Comparison of ENCODE assay signal across 17 cellular contexts in the genomic region with DNA sequence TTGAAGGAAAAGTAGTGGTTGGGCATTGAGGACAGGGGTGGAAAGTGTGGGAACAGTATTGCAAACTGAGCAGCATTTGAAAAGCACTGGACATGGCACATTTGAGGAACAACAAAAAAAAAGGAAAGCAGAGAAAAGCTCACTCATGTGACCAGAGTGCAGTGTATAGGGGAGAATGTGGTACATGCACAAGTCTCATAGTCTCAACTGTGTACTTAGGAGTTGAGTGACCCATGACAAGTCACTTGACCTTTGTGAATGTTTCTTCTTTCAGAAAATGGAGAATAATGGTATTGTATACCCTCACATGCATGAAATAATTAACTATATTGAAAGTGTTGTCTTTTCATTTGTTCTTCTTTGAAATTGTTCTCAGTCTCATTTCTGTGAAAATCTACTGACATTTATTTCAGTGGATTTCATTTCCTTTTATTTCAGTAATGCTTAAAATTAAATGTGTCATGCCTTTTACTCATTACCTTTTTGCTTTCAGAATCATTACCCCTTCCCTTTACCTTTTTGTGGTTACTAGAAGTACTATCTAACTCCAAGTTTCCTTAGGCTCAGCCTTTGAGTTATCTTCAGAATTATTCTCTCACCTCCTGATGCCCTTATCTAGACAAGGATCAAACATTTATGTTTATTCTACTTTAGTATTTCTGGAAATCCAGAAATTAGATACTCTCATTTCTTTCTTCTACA.
DNase-seq lines count a peak whose midpoint lies in the region; ATAC-seq and TF ChIP-seq lines count a peak whose summit lies in the region.
"Had no signal": no experiment of that assay in that cellular context is flagged by ENCODE, and none has a peak within 500 bp of the region (broad histone marks: within the 10 kb centered on the region; RNA-seq: fewer than 3 reads in every experiment).

No MANE protein-coding gene starts in this region.

- H3K36me3 ChIP-seq in CD4-positive, CD25-positive, alpha-beta regulatory T cell (ENCODE audit: control insufficient read depth, insufficient read depth, low read length), result peaks cover 37% of the 10 kb centered on the region
- H3K36me3 ChIP-seq in CD8-positive, alpha-beta T cell (ENCODE audit: insufficient read depth, low read length), result peaks cover 12% of the 10 kb centered on the region

- TF ChIP-seq CTCF in CD8-positive, alpha-beta T cell (IDR thresholded peaks at IDR 0.05), result no peak

- peaks cover 16 to 41% (median 33%) of the 10 kb centered on the region in 4 donors for H3K4me1 Mint-ChIP-seq in CD4-positive, CD25-positive, alpha-beta regulatory T cell
- peaks cover 34% of the 10 kb centered on the region for H3K4me1 Mint-ChIP-seq in CD8-positive, alpha-beta T cell (ENCODE audit: low read depth)
- H3K4me1 Mint-ChIP-seq in activated T-helper 2 cell treated with anti-CD3 and anti-CD28 coated beads, Interferon-gamma antibody, Interleukin-2, Interleukin-4, amounts not matched to agents 10 μg/mL and 5 μg/mL and 100 μg/mL, durations not matched to agents 14 hours and 24 hours and 36 hours (ENCODE audit: low read depth), result peaks cover 16% of the 10 kb centered on the region
- H3K4me1 Mint-ChIP-seq in naive thymus-derived CD8-positive, alpha-beta T cell, result peaks cover 16 to 28% (median 21%) of the 10 kb centered on the region in 4 donors
- H3K4me1 Mint-ChIP-seq: WTC11 had no signal

- no peak overlapping the region for H3K27ac ChIP-seq in CD4-positive, CD25-positive, alpha-beta regulatory T cell (ENCODE audit: insufficient read depth, low read length, poor library complexity, severe bottlenecking)
- no peak overlapping the region for H3K27ac ChIP-seq in CD8-positive, alpha-beta T cell (ENCODE audit: low read depth, low read length)
- H3K27ac ChIP-seq: GM23248 had no signal

- H3K4me3 Mint-ChIP-seq in CD4-positive, CD25-positive, alpha-beta regulatory T cell, result no peak overlapping the region
- H3K4me3 Mint-ChIP-seq in CD8-positive, alpha-beta T cell, result no peak overlapping the region
- H3K4me3 Mint-ChIP-seq in activated T-helper 2 cell treated with anti-CD3 and anti-CD28 coated beads, Interferon-gamma antibody, Interleukin-2, Interleukin-4, amounts not matched to agents 10 μg/mL and 5 μg/mL and 100 μg/mL, durations not matched to agents 14 hours and 24 hours and 36 hours (ENCODE audit: low read depth), result no peak overlapping the region
- H3K4me3 Mint-ChIP-seq in naive thymus-derived CD8-positive, alpha-beta T cell, result no peak overlapping the region
- H3K4me3 Mint-ChIP-seq: WTC11 had no signal

- no peaks in the 10 kb centered on the region for H3K27me3 ChIP-seq in CD4-positive, CD25-positive, alpha-beta regulatory T cell (ENCODE audit: control insufficient read depth, insufficient read depth, low read length)
- H3K27me3 ChIP-seq in CD8-positive, alpha-beta T cell (ENCODE audit: insufficient read depth, low read length), result no peaks in the 10 kb centered on the region

- H3K9me3 ChIP-seq in CD4-positive, CD25-positive, alpha-beta regulatory T cell (ENCODE audit: control insufficient read depth in 2 of 2, low read length in 2 of 2), result no peaks in the 10 kb centered on the region
- H3K9me3 ChIP-seq in CD8-positive, alpha-beta T cell (ENCODE audit: low read length), result no peaks in the 10 kb centered on the region

- ATAC-seq in CD4-positive, CD25-positive, alpha-beta regulatory T cell (ENCODE audit: low read depth in 2 of 2), result peak; percentile 34 to 65
- ATAC-seq in CD8-positive, alpha-beta T cell, result no peak
- no peak for ATAC-seq in naive thymus-derived CD8-positive, alpha-beta T cell
- ATAC-seq in GM18867 (IDR thresholded peaks at IDR 0.05; ENCODE audit: unreplicated experiment) (no peak), GM18520 (IDR thresholded peaks at IDR 0.05; ENCODE audit: unreplicated experiment) (no peak)
- ATAC-seq: sciatic nerve, WTC11 had no signal

- peak in 1 of 3 donors; percentile 52 for DNase-seq in CD4-positive, CD25-positive, alpha-beta regulatory T cell
- no peak for DNase-seq in CD8-positive, alpha-beta T cell
- DNase-seq in activated T-helper 2 cell treated with anti-CD3 and anti-CD28 coated beads, Interferon-gamma antibody, Interleukin-2, Interleukin-4, amounts not matched to agents 10 μg/mL and 5 μg/mL and 100 μg/mL, durations not matched to agents 14 hours and 24 hours and 36 hours (ENCODE audit: low spot score), result no peak
- DNase-seq in naive thymus-derived CD8-positive, alpha-beta T cell, result no peak
- DNase-seq in COLO829 (ENCODE audit: low spot score), result no peak
- DNase-seq: aorta, foreskin fibroblast, GM23248, KBM-7, NCI-H2081 treated with DMSO at 0.1 percent for 48 hours, NCI-H510A, nucleus accumbens, T-helper 1 cell had no signal

- H3K36me3 Mint-ChIP-seq in CD4-positive, CD25-positive, alpha-beta regulatory T cell, result peaks cover 42% of the 10 kb centered on the region
- H3K36me3 Mint-ChIP-seq in CD8-positive, alpha-beta T cell, result peaks cover 68% of the 10 kb centered on the region
- H3K36me3 Mint-ChIP-seq in activated T-helper 2 cell treated with anti-CD3 and anti-CD28 coated beads, Interferon-gamma antibody, Interleukin-2, Interleukin-4, amounts not matched to agents 10 μg/mL and 5 μg/mL and 100 μg/mL, durations not matched to agents 14 hours and 24 hours and 36 hours (ENCODE audit: low read depth), result peaks cover 54% of the 10 kb centered on the region
- peaks cover 2 to 71% (median 41%) of the 10 kb centered on the region in 3 donors for H3K36me3 Mint-ChIP-seq in naive thymus-derived CD8-positive, alpha-beta T cell

- H3K27me3 Mint-ChIP-seq in CD4-positive, CD25-positive, alpha-beta regulatory T cell, result no peaks in the 10 kb centered on the region
- H3K27me3 Mint-ChIP-seq in CD8-positive, alpha-beta T cell (ENCODE audit: low read depth), result no peaks in the 10 kb centered on the region
- H3K27me3 Mint-ChIP-seq in activated T-helper 2 cell treated with anti-CD3 and anti-CD28 coated beads, Interferon-gamma antibody, Interleukin-2, Interleukin-4, amounts not matched to agents 10 μg/mL and 5 μg/mL and 100 μg/mL, durations not matched to agents 14 hours and 24 hours and 36 hours (ENCODE audit: low read depth), result no peaks in the 10 kb centered on the region
- H3K27me3 Mint-ChIP-seq in naive thymus-derived CD8-positive, alpha-beta T cell, result no peaks in the 10 kb centered on the region

- H3K27ac Mint-ChIP-seq in CD4-positive, CD25-positive, alpha-beta regulatory T cell, result peak overlapping the region; percentile 21 to 74 (median 58)
- peak overlapping the region; percentile 83 for H3K27ac Mint-ChIP-seq in CD8-positive, alpha-beta T cell
- peak overlapping the region; percentile 43 for H3K27ac Mint-ChIP-seq in activated T-helper 2 cell treated with anti-CD3 and anti-CD28 coated beads, Interferon-gamma antibody, Interleukin-2, Interleukin-4, amounts not matched to agents 10 μg/mL and 5 μg/mL and 100 μg/mL, durations not matched to agents 14 hours and 24 hours and 36 hours
- H3K27ac Mint-ChIP-seq in naive thymus-derived CD8-positive, alpha-beta T cell, result peak overlapping the region in 9 of 10 donors; percentile 9 to 76 (median 55)
- H3K27ac Mint-ChIP-seq: WTC11 had no signal

- POLR2A ChIA-PET in CD8-positive, alpha-beta T cell (lab: Charles Lee), result no interaction called here
- POLR2A ChIA-PET in naive thymus-derived CD8-positive, alpha-beta T cell (lab: Charles Lee), result no interaction called here

- intact Hi-C loops in CD8-positive, alpha-beta T cell (cut with DNase I, micrococcal nuclease), result no loop called here
- intact Hi-C loops in activated T-helper 2 cell treated with anti-CD3 and anti-CD28 coated beads, Interferon-gamma antibody, Interleukin-2, Interleukin-4, amounts not matched to agents 10 μg/mL and 5 μg/mL and 100 μg/mL, durations not matched to agents 14 hours and 24 hours and 36 hours (cut with micrococcal nuclease), result no loop called here

- no peak overlapping the region for H3K4me3 ChIP-seq in CD4-positive, CD25-positive, alpha-beta regulatory T cell (ENCODE audit: low read depth, low read length)
- no peak overlapping the region for H3K4me3 ChIP-seq in CD8-positive, alpha-beta T cell (ENCODE audit: low read depth, low read length)
- H3K4me3 ChIP-seq: GM23248 had no signal

- H3K4me1 ChIP-seq in CD4-positive, CD25-positive, alpha-beta regulatory T cell (ENCODE audit: control insufficient read depth, insufficient read depth, low read length, poor library complexity, severe bottlenecking), result peaks cover 2% of the 10 kb centered on the region
- peaks cover 3% of the 10 kb centered on the region for H3K4me1 ChIP-seq in CD8-positive, alpha-beta T cell (ENCODE audit: insufficient read depth, low read length)

- no peaks in the 10 kb centered on the region for H3K9me3 Mint-ChIP-seq in CD4-positive, CD25-positive, alpha-beta regulatory T cell
- no peaks in the 10 kb centered on the region for H3K9me3 Mint-ChIP-seq in CD8-positive, alpha-beta T cell
- no peaks in the 10 kb centered on the region for H3K9me3 Mint-ChIP-seq in activated T-helper 2 cell treated with anti-CD3 and anti-CD28 coated beads, Interferon-gamma antibody, Interleukin-2, Interleukin-4, amounts not matched to agents 10 μg/mL and 5 μg/mL and 100 μg/mL, durations not matched to agents 14 hours and 24 hours and 36 hours
- H3K9me3 Mint-ChIP-seq in naive thymus-derived CD8-positive, alpha-beta T cell, result no peaks in the 10 kb centered on the region
- H3K9me3 Mint-ChIP-seq: WTC11 had no signal

- CTCF ChIA-PET in CD8-positive, alpha-beta T cell (lab: Charles Lee), result no interaction called here

Comparison
In these comparisons a context has a peak if more than half of its experiments do, and no peak if none do; other contexts are left out.
1. ATAC-seq: peak in CD4-positive, CD25-positive, alpha-beta regulatory T cell (2 of 2); none in CD8-positive, alpha-beta T cell (single experiment), naive thymus-derived CD8-positive, alpha-beta T cell (0 of 2), GM18867 (single experiment) and GM18520 (single experiment).
2. Peak in every context shown above with its lines, with median percentiles within 50 percentile points of each other: H3K27ac Mint-ChIP-seq.